In the genomic region with DNA sequence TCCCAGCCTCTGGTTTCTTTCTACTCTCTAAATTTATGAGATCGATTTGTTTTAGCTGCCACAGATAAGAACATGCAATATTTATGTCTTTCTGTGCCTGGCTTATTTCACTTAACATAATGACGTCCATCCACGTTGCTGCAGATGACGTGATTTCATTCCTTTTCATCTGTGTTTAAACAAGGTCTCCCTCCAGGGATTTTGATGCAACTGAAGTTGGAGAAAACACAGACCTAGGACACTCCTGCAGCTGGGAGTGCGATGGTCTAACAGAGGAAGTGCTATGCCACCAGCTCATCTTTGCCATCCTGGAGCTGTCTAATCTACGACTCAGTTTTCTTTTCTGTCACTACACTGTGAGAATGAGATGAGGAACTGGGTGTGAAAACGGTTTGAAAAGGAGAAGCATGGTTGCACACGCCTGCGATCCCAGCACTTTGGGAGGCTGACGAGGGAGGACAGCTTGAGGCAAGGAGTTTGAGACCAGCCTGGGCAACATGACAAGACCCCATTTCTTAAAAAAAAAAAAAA, we compare ENCODE assay signal across 8 cellular contexts. TPM values are rescaled to one million over a fixed set of nuclear protein-coding genes. Genes with fewer than 3 reads are reported as not detected.
DNase-seq lines count a peak whose midpoint lies in the region; ATAC-seq and TF ChIP-seq lines count a peak whose summit lies in the region.

No MANE protein-coding gene starts in this region.

- H3K27me3 Mint-ChIP-seq in activated naive CD8-positive, alpha-beta T cell treated with anti-CD3 and anti-CD28 coated beads for 36 hours, result no peaks in the 10 kb centered on the region
- peaks cover 0 to 4% (median 0%) of the 10 kb centered on the region in 5 donors for H3K27me3 Mint-ChIP-seq in naive thymus-derived CD4-positive, alpha-beta T cell

- ATAC-seq in IMR-90 (ENCODE audit: low read depth) (no peak), left lobe of liver (no peak), GM19023 (IDR thresholded peaks at IDR 0.05; ENCODE audit: unreplicated experiment) (no peak)
- ATAC-seq in naive thymus-derived CD4-positive, alpha-beta T cell, result no peak

- peak overlapping the region; percentile 27; the same call in 1 of the 3 replicates for H2BK15ac ChIP-seq in IMR-90 (ENCODE audit: low read depth, low read length)

- TF ChIP-seq POLR2A in IMR-90 (IDR thresholded peaks at IDR 0.05; ENCODE audit: low read depth, low read length), result no peak

- H3K9me3 ChIP-seq in IMR-90 (ENCODE audit: control insufficient read depth, insufficient read depth, low read length), result no peaks in the 10 kb centered on the region
- H3K9me3 ChIP-seq in naive thymus-derived CD4-positive, alpha-beta T cell (ENCODE audit: control insufficient read depth in 2 of 3, low read length in 3 of 3), result no peaks in the 10 kb centered on the region

- no peak for TF ChIP-seq CTCF in C4-2B (conservative IDR thresholded peaks at IDR 0.05)
- TF ChIP-seq CTCF in IMR-90 (conservative IDR thresholded peaks at IDR 0.05; ENCODE audit: low read depth, low read length), result no peak
- no peak for TF ChIP-seq CTCF in GM10248 (IDR thresholded peaks at IDR 0.05; ENCODE audit: control extremely low read depth, extremely low read depth, low read depth, missing control alignments)

- H3K9me1 ChIP-seq in IMR-90 (ENCODE audit: insufficient read depth, low read length), result peaks cover 21% of the 10 kb centered on the region

- POLR2A ChIA-PET in IMR-90 (lab: Charles Lee; ENCODE audit: unreplicated experiment) (no interaction called here), GM10248 (lab: Yijun Ruan, JAX) (interaction anchor here (0.7 to 2.5 kb wide), 2 partner anchors 27 to 39 kb away, joined by 5 to 13 read pairs; no protein-coding TSS in a partner anchor)
- POLR2A ChIA-PET in naive thymus-derived CD4-positive, alpha-beta T cell (lab: Charles Lee), result interaction anchor here (0.6 to 3.6 kb wide), 11 partner anchors 9 to 526 kb away, joined by 3 to 23 read pairs (median 3); no protein-coding TSS in a partner anchor

- intact Hi-C loops in IMR-90 (cut with micrococcal nuclease), result loop anchor here (1.0 to 5.0 kb wide), 2 partner anchors 35 to 475 kb away; no protein-coding TSS in a partner anchor
- intact Hi-C loops in naive thymus-derived CD4-positive, alpha-beta T cell (cut with micrococcal nuclease), result loop anchor here in 1 of 2 donors (10.0 kb wide), 1 partner anchor 678 kb away; no protein-coding TSS in a partner anchor

- H3K56ac ChIP-seq in IMR-90 (ENCODE audit: extremely low read depth, insufficient read depth, low read length), result no peak overlapping the region

- peak overlapping the region; percentile 7 for H2BK120ac ChIP-seq in IMR-90 (ENCODE audit: low read depth, low read length)

- H3K9me3 Mint-ChIP-seq in activated naive CD8-positive, alpha-beta T cell treated with anti-CD3 and anti-CD28 coated beads for 36 hours, result peaks cover 3% of the 10 kb centered on the region
- peaks cover 0 to 3% (median 0%) of the 10 kb centered on the region in 11 donors for H3K9me3 Mint-ChIP-seq in naive thymus-derived CD4-positive, alpha-beta T cell

- H3K36me3 Mint-ChIP-seq in activated naive CD8-positive, alpha-beta T cell treated with anti-CD3 and anti-CD28 coated beads for 36 hours, result peaks cover 6% of the 10 kb centered on the region
- peaks cover 0 to 11% (median 0%) of the 10 kb centered on the region in 5 donors for H3K36me3 Mint-ChIP-seq in naive thymus-derived CD4-positive, alpha-beta T cell

- H4K20me1 ChIP-seq in IMR-90 (ENCODE audit: insufficient read depth, low read length), result no peaks in the 10 kb centered on the region; the same call in 1 of the 2 replicates

- H2AK9ac ChIP-seq in IMR-90 (replicated peaks; ENCODE audit: low read depth, low read length, poor library complexity), result peak overlapping the region; percentile 22

- TF ChIP-seq RAD21 in IMR-90 (IDR thresholded peaks at IDR 0.05; ENCODE audit: low read length), result no peak

- peak overlapping the region; percentile 64; the same call in 1 of the 2 replicates for H3K14ac ChIP-seq in IMR-90 (replicated peaks; ENCODE audit: low read depth, low read length)

- H3K4me1 Mint-ChIP-seq in activated naive CD8-positive, alpha-beta T cell treated with anti-CD3 and anti-CD28 coated beads for 36 hours, result peaks cover 31% of the 10 kb centered on the region
- peaks cover 27 to 40% (median 35%) of the 10 kb centered on the region in 7 donors for H3K4me1 Mint-ChIP-seq in naive thymus-derived CD4-positive, alpha-beta T cell

- H3K27ac ChIP-seq in C4-2B, result peak overlapping the region; percentile 61; the same call in 1 of the 2 replicates
- H3K27ac ChIP-seq in IMR-90 (ENCODE audit: insufficient read depth, low read length), result peak overlapping the region; percentile 95
- no peak overlapping the region for H3K27ac ChIP-seq in naive thymus-derived CD4-positive, alpha-beta T cell (ENCODE audit: low read depth, low read length)

- H3K9ac ChIP-seq in IMR-90 (ENCODE audit: low read depth, low read length), result peak overlapping the region; percentile 13; the same call in 1 of the 2 replicates

- dilution Hi-C loops in IMR-90 (cut with HindIII; ENCODE audit: low sequenced_read_pairs, unreplicated experiment), result no loop called here

- BruUV-seq in IMR-90 (replicated peaks; lab: Mats Ljungman, UMichigan), result no TSS peak

- peak overlapping the region; percentile 38 for H4K5ac ChIP-seq in IMR-90 (ENCODE audit: low read depth, low read length)

- H3K36me3 ChIP-seq in IMR-90 (ENCODE audit: control insufficient read depth, insufficient read depth, low read length), result no peaks in the 10 kb centered on the region
- peaks cover 0 to 4% (median 0%) of the 10 kb centered on the region in 3 experiments for H3K36me3 ChIP-seq in naive thymus-derived CD4-positive, alpha-beta T cell (ENCODE audit: control insufficient read depth in 2 of 3, insufficient read depth in 3 of 3, low read length in 3 of 3)

- peak overlapping the region; percentile 67 for H2AFZ ChIP-seq in IMR-90 (replicated peaks; ENCODE audit: low read length, poor library complexity)

- DNase-seq in IMR-90 (peak; percentile 89), left lobe of liver (ENCODE audit: low spot score) (no peak), GM10248 (ENCODE audit: extremely low spot score) (no peak)
- DNase-seq in activated naive CD8-positive, alpha-beta T cell treated with anti-CD3 and anti-CD28 coated beads for 36 hours, result no peak
- no peak for DNase-seq in naive thymus-derived CD4-positive, alpha-beta T cell
- DNase-seq in activated CD8-positive, alpha-beta memory T cell treated with anti-CD3 and anti-CD28 coated beads, Interleukin-2, amount 50 U/mL, for 48 hours, result no peak

- peak overlapping the region; percentile 70 to 83; a peak in 2 of 4 replicates for H4K8ac ChIP-seq in IMR-90 (ENCODE audit: low read depth in 2 of 2, low read length in 2 of 2)

- H3K79me1 ChIP-seq in IMR-90 (ENCODE audit: low read depth in 1 of 2, low read length in 2 of 2), result peaks cover 20 to 29% of the 10 kb centered on the region in 2 experiments

- H2BK5ac ChIP-seq in IMR-90 (ENCODE audit: low read depth, low read length, poor library complexity, severe bottlenecking), result peak overlapping the region; percentile 70

- H3K4me2 ChIP-seq in IMR-90 (ENCODE audit: low read depth, low read length), result peak overlapping the region; percentile 1; the same call in 1 of the 2 replicates

- peak overlapping the region; percentile 45; the same call in 1 of the 2 replicates for H2BK20ac ChIP-seq in IMR-90 (ENCODE audit: low read depth, low read length)

- peak overlapping the region; percentile 27 for H3K18ac ChIP-seq in IMR-90 (ENCODE audit: low read depth, low read length)

- 17% methylated on average over 1 of the region's 10 CpGs; no CpG with 5 or more reads in 1 of the 2 experiments for WGBS in IMR-90 (ENCODE audit: extremely low coverage in 2 of 2, insufficient read length in 1 of 2), 2 experiments

- H2AK5ac ChIP-seq in IMR-90 (ENCODE audit: low read depth, low read length), result peak overlapping the region; percentile 77

- CTCF ChIA-PET in IMR-90 (lab: Yijun Ruan, JAX) (interaction anchor here (1.0 kb wide), 1 partner anchor 24 kb away, joined by 3 read pairs; no protein-coding TSS in a partner anchor), GM10248 (lab: Yijun Ruan, JAX) (interaction anchor here (0.6 kb wide), 1 partner anchor 533 kb away, joined by 3 read pairs; no protein-coding TSS in a partner anchor)
- CTCF ChIA-PET in naive thymus-derived CD4-positive, alpha-beta T cell (lab: Charles Lee), result no interaction called here

- peak overlapping the region; percentile 68; the same call in 1 of the 2 replicates for H3K23ac ChIP-seq in IMR-90 (ENCODE audit: low read depth, low read length)

- H3K27me3 ChIP-seq in IMR-90 (ENCODE audit: control insufficient read depth, insufficient read depth, low read length), result no peaks in the 10 kb centered on the region
- H3K27me3 ChIP-seq in naive thymus-derived CD4-positive, alpha-beta T cell (ENCODE audit: control insufficient read depth in 2 of 2, insufficient read depth in 2 of 2, low read length in 2 of 2), result no peaks in the 10 kb centered on the region

- no peak overlapping the region for H3K4me3 ChIP-seq in IMR-90 (ENCODE audit: insufficient read depth, low read depth, low read length)
- H3K4me3 ChIP-seq in naive thymus-derived CD4-positive, alpha-beta T cell (ENCODE audit: low read length), result no peak overlapping the region

- H3K27ac Mint-ChIP-seq in activated naive CD8-positive, alpha-beta T cell treated with anti-CD3 and anti-CD28 coated beads for 36 hours, result no peak overlapping the region
- H3K27ac Mint-ChIP-seq in naive thymus-derived CD4-positive, alpha-beta T cell, result peak overlapping the region; percentile 38 to 87 (median 65)

- H4K91ac ChIP-seq in IMR-90 (ENCODE audit: insufficient read depth, low read depth, low read length), result peak overlapping the region; percentile 85

- in situ Hi-C loops in IMR-90 (cut with MboI; ENCODE audit: low sequenced_read_pairs), result no loop called here

- H3K4ac ChIP-seq in IMR-90 (ENCODE audit: low read depth, low read length), result peak overlapping the region; percentile 64

- peaks cover 6% of the 10 kb centered on the region for H3K4me1 ChIP-seq in IMR-90 (ENCODE audit: control insufficient read depth, insufficient read depth, low read length)
- H3K4me1 ChIP-seq in naive thymus-derived CD4-positive, alpha-beta T cell (ENCODE audit: control insufficient read depth in 2 of 2, insufficient read depth in 2 of 2, low read length in 2 of 2), result peaks cover 27 to 28% of the 10 kb centered on the region in 2 donors

- peak overlapping the region; percentile 64 for H3K4me3 Mint-ChIP-seq in activated naive CD8-positive, alpha-beta T cell treated with anti-CD3 and anti-CD28 coated beads for 36 hours
- peak overlapping the region; percentile 80 to 92 (median 84) for H3K4me3 Mint-ChIP-seq in naive thymus-derived CD4-positive, alpha-beta T cell

TF ChIP-seq in IMR-90, 13 proteins besides CTCF, POLR2A, EP300 and RAD21 (continues in another document):
- TF ChIP-seq MXI1 (IDR thresholded peaks at IDR 0.05; ENCODE audit: borderline replicate concordance, low read depth, low read length), result no peak

RNA-seq across cellular contexts. Expression of gene KCTD7, which starts 1.5 kb away (rescaled TPM):
- total RNA-seq in IMR-90 (2012; rRNA removed) (6.1 TPM in 2 replicates), left lobe of liver (3.1 TPM)
- polyA plus RNA-seq in IMR-90 (2012; rRNA removed), result 11.3 and 12.8 TPM in 2 replicates
- polyA plus RNA-seq in IMR-90 (2012; cell fraction: cytosol; rRNA removed), result 8.9 and 12.4 TPM in 2 replicates
- polyA plus RNA-seq in IMR-90 (2012; cell fraction: nucleus; rRNA removed; ENCODE audit: low replicate concordance), result 40.0 and 52.6 TPM in 2 replicates
- total RNA-seq in activated naive CD8-positive, alpha-beta T cell treated with anti-CD3 and anti-CD28 coated beads for 36 hours, result 1 to 10 TPM; 3.5 to 4.3 TPM
- 10 to 100 TPM; 22.9 to 43.6 (median 33.8) TPM for total RNA-seq in naive thymus-derived CD4-positive, alpha-beta T cell
- 10 to 100 TPM; 10.4 to 14.4 TPM for polyA plus RNA-seq in naive thymus-derived CD4-positive, alpha-beta T cell
